ENCODE assay signal across 20 cellular contexts in genomic region chr15:88740356-88740755, GRCh38.
DNase-seq lines count a peak whose midpoint lies in the region; ATAC-seq, FAIRE-seq and TF ChIP-seq lines count a peak whose summit lies in the region.
"Had no signal": no experiment of that assay in that cellular context is flagged by ENCODE, and none has a peak within 500 bp of the region (broad histone marks: within the 10 kb centered on the region; RNA-seq: fewer than 3 reads in every experiment).

No MANE protein-coding gene starts in this region.

- no peak overlapping the region for H3K4me3 ChIP-seq in heart left ventricle
- H3K4me3 ChIP-seq: A549; BLaER1 treated with 17β-estradiol and CSF1 and Interleukin-3, amounts not matched to agents 10 nM and 100 nM had no signal

- peak; percentile 58 for FAIRE-seq in urothelium cell line (lab: Jason Lieb, UNC)
- FAIRE-seq: A549, D721Med, G401.6, GM12891, GM19239 had no signal

- TF ChIP-seq CTCF in heart left ventricle (IDR thresholded peaks at IDR 0.05) = no peak

- H3K9me3 ChIP-seq in heart left ventricle = no peaks in the 10 kb centered on the region
- H3K9me3 ChIP-seq: BLaER1 treated with 17β-estradiol and CSF1 and Interleukin-3, amounts not matched to agents 10 nM and 100 nM; Caco-2 had no signal

- no peaks in the 10 kb centered on the region for H3K36me3 ChIP-seq in heart left ventricle
- H3K36me3 ChIP-seq: BLaER1 treated with 17β-estradiol and CSF1 and Interleukin-3, amounts not matched to agents 10 nM and 100 nM had no signal

- ATAC-seq in heart left ventricle = no peak
- ATAC-seq: A549; CD8-positive, alpha-beta T cell had no signal

- H3K4me1 ChIP-seq in heart left ventricle = no peaks in the 10 kb centered on the region
- H3K4me1 ChIP-seq: A549; BLaER1 treated with 17β-estradiol and CSF1 and Interleukin-3, amounts not matched to agents 10 nM and 100 nM; Caco-2 had no signal

- TF ChIP-seq POLR2A in heart left ventricle (IDR thresholded peaks at IDR 0.05) = no peak

- intact Hi-C loops in cardiac septum (cut with DNase I) = no loop called here
- intact Hi-C loops in heart left ventricle (cut with DNase I) = no loop called here

- peaks cover 0 to 43% (median 8%) of the 10 kb centered on the region in 9 donors for H3K27me3 ChIP-seq in heart left ventricle
- H3K27me3 ChIP-seq: BLaER1 treated with 17β-estradiol and CSF1 and Interleukin-3, amounts not matched to agents 10 nM and 100 nM had no signal

- WGBS in heart left ventricle, 4 donors = 79 to 88% (median 84%) methylated on average over 3 of the region's 3 CpGs

- H3K27ac ChIP-seq in heart left ventricle = no peak overlapping the region
- H3K27ac ChIP-seq: 22Rv1; A549; BLaER1 treated with 17β-estradiol and CSF1 and Interleukin-3, amounts not matched to agents 10 nM and 100 nM; C4-2B had no signal

- peak; percentile 4 for DNase-seq in cardiac septum (ENCODE audit: low spot score)
- no peak for DNase-seq in heart left ventricle
- no peak for DNase-seq in urothelium cell line (ENCODE audit: low spot score)
- DNase-seq in activated naive CD4-positive, alpha-beta T cell (lab: John Stamatoyannopoulos, UW) = no peak
- DNase-seq in midbrain (lab: John Stamatoyannopoulos, UW) = no peak
- DNase-seq: AML-193; Caco-2; Calu3; CD4-positive, alpha-beta T cell; CD8-positive, alpha-beta T cell; DMS79 treated with DMSO at 0.1 percent for 48 hours; GF-D8 had no signal
